In genomic region chr17:73290399-73291259, GRCh38 we compare ENCODE assay signal across 8 cellular contexts. TPM values are rescaled to one million over a fixed set of nuclear protein-coding genes. Genes with fewer than 3 reads are reported as not detected.
DNase-seq lines count a peak whose midpoint lies in the region; ATAC-seq lines count a peak whose summit lies in the region.

No MANE protein-coding gene starts in this region.

- peak; percentile 63 for ATAC-seq in GM18511 (IDR thresholded peaks at IDR 0.05; ENCODE audit: unreplicated experiment)
- peak; percentile 24 for ATAC-seq in HG02763 (IDR thresholded peaks at IDR 0.05; ENCODE audit: unreplicated experiment)
- ATAC-seq in naive thymus-derived CD4-positive, alpha-beta T cell = peak; percentile 22

- POLR2A ChIA-PET in naive thymus-derived CD4-positive, alpha-beta T cell (lab: Charles Lee) = no interaction called here

- DNase-seq in UCSD-AML1 (lab: John Stamatoyannopoulos, UW; ENCODE audit: unreplicated experiment) = peak; percentile 54
- DNase-seq in naive thymus-derived CD4-positive, alpha-beta T cell = no peak
- DNase-seq in DMS53 treated with DMSO at 0.1 percent for 48 hours (lab: John Stamatoyannopoulos, UW; ENCODE audit: unreplicated experiment) = no peak
- DNase-seq in cerebellar cortex (ENCODE audit: low spot score) = no peak
- no peak for DNase-seq in head of caudate nucleus
- DNase-seq in activated CD8-positive, alpha-beta memory T cell treated with anti-CD3 and anti-CD28 coated beads, Interleukin-2, amount 50 U/mL, for 48 hours = no peak

- peaks cover 6 to 13% (median 11%) of the 10 kb centered on the region in 7 donors for H3K4me1 Mint-ChIP-seq in naive thymus-derived CD4-positive, alpha-beta T cell

- H3K4me3 ChIP-seq in naive thymus-derived CD4-positive, alpha-beta T cell (ENCODE audit: low read length) = no peak overlapping the region

- H3K36me3 ChIP-seq in naive thymus-derived CD4-positive, alpha-beta T cell (ENCODE audit: control insufficient read depth in 2 of 3, insufficient read depth in 3 of 3, low read length in 3 of 3) = no peaks in the 10 kb centered on the region

- H3K4me3 Mint-ChIP-seq in naive thymus-derived CD4-positive, alpha-beta T cell = no peak overlapping the region

- CTCF ChIA-PET in naive thymus-derived CD4-positive, alpha-beta T cell (lab: Charles Lee) = no interaction called here

- H3K27me3 ChIP-seq in naive thymus-derived CD4-positive, alpha-beta T cell (ENCODE audit: control insufficient read depth in 2 of 2, insufficient read depth in 2 of 2, low read length in 2 of 2) = no peaks in the 10 kb centered on the region

- peaks cover 0 to 2% (median 0%) of the 10 kb centered on the region in 11 donors for H3K9me3 Mint-ChIP-seq in naive thymus-derived CD4-positive, alpha-beta T cell

- H3K27ac ChIP-seq in naive thymus-derived CD4-positive, alpha-beta T cell (ENCODE audit: low read depth, low read length) = no peak overlapping the region

- H3K9me3 ChIP-seq in naive thymus-derived CD4-positive, alpha-beta T cell (ENCODE audit: control insufficient read depth in 2 of 3, low read length in 3 of 3) = no peaks in the 10 kb centered on the region

- H3K4me1 ChIP-seq in naive thymus-derived CD4-positive, alpha-beta T cell (ENCODE audit: control insufficient read depth in 2 of 2, insufficient read depth in 2 of 2, low read length in 2 of 2) = no peaks in the 10 kb centered on the region

- H3K27me3 Mint-ChIP-seq in naive thymus-derived CD4-positive, alpha-beta T cell = peaks cover 0 to 3% (median 0%) of the 10 kb centered on the region in 5 donors

- H3K36me3 Mint-ChIP-seq in naive thymus-derived CD4-positive, alpha-beta T cell = no peaks in the 10 kb centered on the region

- intact Hi-C loops in naive thymus-derived CD4-positive, alpha-beta T cell (cut with micrococcal nuclease) = no loop called here
- intact Hi-C loops in head of caudate nucleus (cut with DNase I) = no loop called here

- no peak overlapping the region for H3K27ac Mint-ChIP-seq in naive thymus-derived CD4-positive, alpha-beta T cell

RNA-seq across cellular contexts. Expression of gene CDC42EP4, which starts 21.2 kb away (rescaled TPM):
- total RNA-seq in naive thymus-derived CD4-positive, alpha-beta T cell = 10 to 100 TPM in 1 of 5 experiments, 1 to 10 TPM in 4; 1.4 to 15.8 (median 2.0) TPM
- polyA plus RNA-seq in naive thymus-derived CD4-positive, alpha-beta T cell = under 1 TPM; 0.19 to 0.28 TPM

RNA-seq across cellular contexts. Expression of gene CPSF4L, which starts 28.9 kb away (rescaled TPM):
- not detected for total RNA-seq in naive thymus-derived CD4-positive, alpha-beta T cell
- not detected for polyA plus RNA-seq in naive thymus-derived CD4-positive, alpha-beta T cell
